Comparison of ENCODE assay signal across 12 cellular contexts in the genomic region with DNA sequence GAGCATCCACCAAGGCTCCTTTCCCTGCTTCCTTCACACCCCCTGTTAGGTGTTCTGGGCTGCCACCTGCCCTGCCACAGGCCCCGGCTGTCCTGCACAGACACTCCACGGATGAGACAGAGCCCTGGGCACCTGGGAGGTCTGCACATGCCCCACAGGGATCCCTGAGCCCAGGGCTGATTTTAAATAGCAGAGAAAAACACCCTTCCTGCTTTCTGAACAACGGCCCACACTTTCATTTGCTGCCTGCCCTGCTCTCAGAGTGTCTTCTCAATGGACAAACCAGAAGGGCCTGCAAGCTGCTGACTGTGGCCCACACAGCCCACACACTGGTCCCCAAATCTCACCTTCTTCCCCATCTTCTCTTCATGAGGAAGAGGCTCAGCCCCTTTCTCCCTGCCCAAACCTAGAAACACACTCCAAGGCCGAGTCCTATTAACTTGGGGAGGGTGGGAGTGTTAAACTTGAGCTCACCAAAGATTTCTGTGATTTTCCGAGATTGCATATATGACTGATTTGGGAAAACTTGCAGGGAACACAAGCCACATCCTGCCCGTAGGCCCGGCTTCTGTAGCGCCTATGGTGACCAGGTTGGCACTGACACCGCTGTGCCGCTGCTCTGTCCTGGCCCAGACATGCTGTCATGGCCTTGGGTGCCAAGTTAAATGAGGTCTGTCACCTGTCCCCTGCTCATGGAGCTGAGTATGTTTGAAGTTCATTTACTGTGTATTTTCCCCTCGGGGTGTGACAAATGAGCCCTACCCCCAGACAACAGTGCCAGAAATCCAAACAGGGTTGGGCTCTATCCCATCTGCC. TPM values are rescaled to one million over a fixed set of nuclear protein-coding genes. Genes with fewer than 3 reads are reported as not detected.
DNase-seq lines count a peak whose midpoint lies in the region; ATAC-seq and TF ChIP-seq lines count a peak whose summit lies in the region.
"Had no signal": no experiment of that assay in that cellular context is flagged by ENCODE, and none has a peak within 500 bp of the region (broad histone marks: within the 10 kb centered on the region; RNA-seq: fewer than 3 reads in every experiment).

No MANE protein-coding gene starts in this region.

- DNase-seq in DMS79 (lab: John Stamatoyannopoulos, UW) = peak; percentile 38
- peak; percentile 66 for DNase-seq in NCI-H1436 treated with DMSO at 0.1 percent for 48 hours (lab: John Stamatoyannopoulos, UW)
- peak; percentile 24 for DNase-seq in colonic mucosa
- peak; percentile 64 for DNase-seq in osteoblast (ENCODE audit: insufficient read length, low spot score, missing footprints)
- no peak for DNase-seq in HuH-7 (ENCODE audit: low spot score)
- DNase-seq in GM13977 (ENCODE audit: low spot score) = no peak
- DNase-seq in left lung = no peak
- DNase-seq: activated CD4-positive, alpha-beta T cell treated with anti-CD3 and anti-CD28 coated beads for 48 hours; brain microvascular endothelial cell; HCEC 1CT; stimulated activated naive CD4-positive, alpha-beta T cell had no signal

- H3K27ac ChIP-seq in colonic mucosa (no peak overlapping the region), osteoblast (ENCODE audit: low read depth, low read length) (no peak overlapping the region), left lung (no peak overlapping the region)
- H3K27ac ChIP-seq: brain microvascular endothelial cell had no signal

- in situ Hi-C loops in GM13977 (cut with MboI; ENCODE audit: low pct_unique_long_range_greater_than_20kb, low sequenced_read_pairs, unreplicated experiment) = no loop called here

- intact Hi-C loops in colonic mucosa (cut with DNase I) = loop anchor here (10.0 kb wide), 1 partner anchor 45 kb away; a partner anchor contains a TSS
- intact Hi-C loops in left lung (cut with DNase I) = no loop called here

- H3K9ac ChIP-seq in colonic mucosa (ENCODE audit: low read depth in 2 of 2, low read length in 2 of 2) = peak overlapping the region in 1 of 2 donors; percentile 14

- no peaks in the 10 kb centered on the region for H3K79me2 ChIP-seq in osteoblast (ENCODE audit: insufficient read depth, low read length)

- H3K36me3 ChIP-seq in colonic mucosa (no peaks in the 10 kb centered on the region), osteoblast (ENCODE audit: insufficient read depth, low read length) (no peaks in the 10 kb centered on the region), left lung (no peaks in the 10 kb centered on the region)
- H3K36me3 ChIP-seq: brain microvascular endothelial cell had no signal

- no peak overlapping the region for H3K4me3 ChIP-seq in colonic mucosa
- H3K4me3 ChIP-seq in osteoblast (ENCODE audit: insufficient read depth, low read length) = no peak overlapping the region
- no peak overlapping the region for H3K4me3 ChIP-seq in left lung

- ATAC-seq in HG03354 (IDR thresholded peaks at IDR 0.05; ENCODE audit: poor library complexity, severe bottlenecking, unreplicated experiment) = no peak
- ATAC-seq in left lung = no peak

- H3K4me1 ChIP-seq in colonic mucosa (peaks cover 5% of the 10 kb centered on the region), osteoblast (ENCODE audit: insufficient read depth, low read length) (peaks cover 7% of the 10 kb centered on the region), left lung (peaks cover 0 to 11% of the 10 kb centered on the region in 2 donors)

- H3K9me3 ChIP-seq in colonic mucosa = no peaks in the 10 kb centered on the region
- no peaks in the 10 kb centered on the region for H3K9me3 ChIP-seq in osteoblast (ENCODE audit: low read depth, low read length)
- no peaks in the 10 kb centered on the region for H3K9me3 ChIP-seq in left lung

- no peak overlapping the region for H3K4me2 ChIP-seq in osteoblast (ENCODE audit: insufficient read depth, low read length)

- TF ChIP-seq CTCF in colonic mucosa (IDR thresholded peaks at IDR 0.05) (no peak), osteoblast (IDR thresholded peaks at IDR 0.05; ENCODE audit: extremely low read depth, low read depth, low read length) (no peak), GM13977 (IDR thresholded peaks at IDR 0.05; ENCODE audit: extremely low read depth, insufficient read depth, missing control alignments) (no peak), left lung (IDR thresholded peaks at IDR 0.05) (no peak)

- no peak overlapping the region for H2AFZ ChIP-seq in osteoblast (ENCODE audit: low read length)

- H3K27me3 ChIP-seq in colonic mucosa (no peaks in the 10 kb centered on the region), osteoblast (ENCODE audit: insufficient read depth, low read length) (no peaks in the 10 kb centered on the region), left lung (no peaks in the 10 kb centered on the region)
- H3K27me3 ChIP-seq: brain microvascular endothelial cell had no signal

- no peaks in the 10 kb centered on the region for H4K20me1 ChIP-seq in osteoblast (ENCODE audit: insufficient read depth, low read length)

RNA-seq across cellular contexts. Expression of a gene that starts 47.2 kb away (rescaled TPM):
- total RNA-seq in colonic mucosa = 10 to 100 TPM; 68.9 to 92.3 TPM
- total RNA-seq in osteoblast = 53.3 and 58.6 TPM in 2 replicates
- total RNA-seq in left lung = 100 to 1,000 TPM; 110 to 116 TPM

Comparison
In these comparisons a context has a peak if more than half of its experiments do, and no peak if none do; other contexts are left out.
1. DNase-seq: peak in DMS79 (single experiment), NCI-H1436 treated with DMSO at 0.1 percent for 48 hours (single experiment), colonic mucosa (single experiment) and osteoblast (single experiment); none in HuH-7 (single experiment), GM13977 (single experiment) and left lung (0 of 2).